ENCODE assay signal across 14 cellular contexts in the genomic region with DNA sequence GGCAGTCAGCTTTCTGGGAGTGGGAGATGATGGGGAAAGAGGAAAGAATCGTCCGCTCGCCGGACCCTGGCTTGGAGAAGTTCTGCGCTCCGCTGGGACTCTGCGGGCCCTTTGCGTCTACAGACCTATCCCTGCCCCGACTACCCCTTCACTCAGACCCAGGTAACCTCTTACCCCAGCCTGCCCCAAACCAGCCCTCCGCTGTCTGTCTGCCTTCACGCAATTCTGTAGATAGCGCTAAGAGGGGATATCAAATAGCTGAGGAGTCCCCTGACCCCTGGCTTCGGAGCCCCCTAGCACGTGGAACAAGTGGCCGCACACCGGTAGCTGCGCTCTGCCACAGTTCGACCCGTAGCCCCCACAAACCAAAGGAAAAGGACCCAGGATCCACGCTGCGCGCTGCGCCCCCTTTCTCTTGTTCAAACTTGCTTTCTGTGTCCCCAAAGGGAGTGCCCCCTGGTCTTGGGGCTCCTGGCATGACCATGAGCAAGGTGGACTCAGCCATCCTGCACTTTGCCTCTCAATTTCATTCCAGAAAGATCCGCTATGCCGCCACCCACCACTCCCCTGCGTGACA. TPM values are rescaled to one million over a fixed set of nuclear protein-coding genes. Genes with fewer than 3 reads are reported as not detected.
DNase-seq lines count a peak whose midpoint lies in the region; ATAC-seq and TF ChIP-seq lines count a peak whose summit lies in the region.
"Had no signal": no experiment of that assay in that cellular context is flagged by ENCODE, and none has a peak within 500 bp of the region (broad histone marks: within the 10 kb centered on the region; RNA-seq: fewer than 3 reads in every experiment).

No MANE protein-coding gene starts in this region.

- peaks cover 68% of the 10 kb centered on the region for H3K4me1 Mint-ChIP-seq in Calu3 (ENCODE audit: low read depth, unreplicated experiment)
- no peaks in the 10 kb centered on the region for H3K4me1 Mint-ChIP-seq in CD4-positive, alpha-beta T cell (ENCODE audit: low read depth)
- no peaks in the 10 kb centered on the region for H3K4me1 Mint-ChIP-seq in effector memory CD8-positive, alpha-beta T cell (ENCODE audit: low read depth in 2 of 2)

- H3K9me3 ChIP-seq in psoas muscle: no peaks in the 10 kb centered on the region
- H3K9me3 ChIP-seq in CD4-positive, alpha-beta T cell (ENCODE audit: control insufficient read depth, low read length): no peaks in the 10 kb centered on the region

- no peaks in the 10 kb centered on the region for H3K9me3 Mint-ChIP-seq in Calu3 (ENCODE audit: low read depth, unreplicated experiment)
- H3K9me3 Mint-ChIP-seq in CD4-positive, alpha-beta T cell: no peaks in the 10 kb centered on the region
- no peaks in the 10 kb centered on the region for H3K9me3 Mint-ChIP-seq in effector memory CD8-positive, alpha-beta T cell

- H3K36me3 ChIP-seq in psoas muscle (ENCODE audit: insufficient read depth in 1 of 2, low read depth in 1 of 2): peaks cover 0 to 14% of the 10 kb centered on the region in 2 donors

- no TSS peak for BruUV-seq in Calu3 (replicated peaks; lab: Mats Ljungman, UMichigan)

- POLR2A ChIA-PET in CD4-positive, alpha-beta T cell (lab: Charles Lee): no interaction called here

- DNase-seq in Calu3 (no peak), astrocyte of the spinal cord (ENCODE audit: low read depth, low spot score) (no peak), islet precursor cell (peak; percentile 46), psoas muscle (no peak), NCI-H1417 treated with DMSO at 0.1 percent for 48 hours (lab: John Stamatoyannopoulos, UW) (no peak)
- no peak for DNase-seq in CD4-positive, alpha-beta T cell
- no peak for DNase-seq in effector memory CD8-positive, alpha-beta T cell
- DNase-seq: activated naive CD4-positive, alpha-beta T cell treated with Interleukin-2 at 50 U/mL for 16 hours; central memory CD4-positive, alpha-beta T cell; head of caudate nucleus; left cardiac atrium; NCI-H1048; stimulated activated naive CD8-positive, alpha-beta T cell treated with anti-CD3 and anti-CD28 coated beads, Interleukin-15, Interleukin-2, amounts not matched to agents 100 U/mL and 50 U/mL, for 24 hours had no signal

- H3K27ac Mint-ChIP-seq in Calu3 (ENCODE audit: unreplicated experiment): peak overlapping the region; percentile 67
- H3K27ac Mint-ChIP-seq in CD4-positive, alpha-beta T cell: no peak overlapping the region
- H3K27ac Mint-ChIP-seq in effector memory CD8-positive, alpha-beta T cell: peak overlapping the region in 1 of 2 donors; percentile 68

- intact Hi-C loops in Calu3 (cut with micrococcal nuclease; ENCODE audit: unreplicated experiment): loop anchor here (5.0 kb wide), 1 partner anchor 76 kb away; no protein-coding TSS in a partner anchor
- intact Hi-C loops in psoas muscle (cut with DNase I): no loop called here
- intact Hi-C loops in CD4-positive, alpha-beta T cell (cut with DNase I, micrococcal nuclease): no loop called here

- H3K36me3 Mint-ChIP-seq in Calu3 (ENCODE audit: insufficient read depth, unreplicated experiment): peaks cover 32% of the 10 kb centered on the region
- no peaks in the 10 kb centered on the region for H3K36me3 Mint-ChIP-seq in CD4-positive, alpha-beta T cell (ENCODE audit: low read depth)
- peaks cover 3% of the 10 kb centered on the region for H3K36me3 Mint-ChIP-seq in effector memory CD8-positive, alpha-beta T cell (ENCODE audit: insufficient read depth)

- TF ChIP-seq CTCF in Calu3 (IDR thresholded peaks at IDR 0.05; ENCODE audit: unreplicated experiment) (no peak), astrocyte of the spinal cord (IDR thresholded peaks at IDR 0.05; ENCODE audit: low read depth, low read length) (no peak), psoas muscle (IDR thresholded peaks at IDR 0.05) (no peak)
- TF ChIP-seq CTCF in CD4-positive, alpha-beta T cell (IDR thresholded peaks at IDR 0.05): no peak

- ATAC-seq in psoas muscle (no peak), HG03571 (IDR thresholded peaks at IDR 0.05; ENCODE audit: unreplicated experiment) (no peak)
- ATAC-seq in CD4-positive, alpha-beta T cell (ENCODE audit: poor library complexity): no peak
- no peak for ATAC-seq in effector memory CD8-positive, alpha-beta T cell (replicated peaks)
- ATAC-seq: left cardiac atrium; stimulated activated naive CD8-positive, alpha-beta T cell treated with anti-CD3 and anti-CD28 coated beads, Interleukin-15, Interleukin-2, amounts not matched to agents 100 U/mL and 50 U/mL, for 24 hours had no signal

- H3K27ac ChIP-seq in psoas muscle: peak overlapping the region; percentile 30
- H3K27ac ChIP-seq in CD4-positive, alpha-beta T cell (ENCODE audit: low read depth, low read length): no peak overlapping the region

- in situ Hi-C loops in astrocyte of the spinal cord (cut with HindIII; ENCODE audit: low sequenced_read_pairs): loop anchor here (10.0 kb wide), 1 partner anchor 269 kb away; no protein-coding TSS in a partner anchor

- 91 to 94% (median 93%) methylated on average over 26 of the region's 26 CpGs for WGBS in psoas muscle, 3 donors

- H3K27me3 ChIP-seq in psoas muscle (ENCODE audit: insufficient read depth in 3 of 3, low read length in 2 of 3): no peaks in the 10 kb centered on the region
- H3K27me3 ChIP-seq in CD4-positive, alpha-beta T cell (ENCODE audit: control insufficient read depth, insufficient read depth, low read length): peaks cover 7% of the 10 kb centered on the region

- CTCF ChIA-PET in Calu3 (lab: Charles Lee): interaction anchor here (0.8 kb wide), 1 partner anchor 881 kb away, joined by 3 read pairs; no protein-coding TSS in a partner anchor
- CTCF ChIA-PET in CD4-positive, alpha-beta T cell (lab: Charles Lee): no interaction called here

- peak overlapping the region; percentile 83 for H3K4me3 Mint-ChIP-seq in Calu3 (ENCODE audit: low read depth, unreplicated experiment)
- H3K4me3 Mint-ChIP-seq in CD4-positive, alpha-beta T cell: no peak overlapping the region
- no peak overlapping the region for H3K4me3 Mint-ChIP-seq in effector memory CD8-positive, alpha-beta T cell

- H3K4me3 ChIP-seq in astrocyte of the spinal cord (ENCODE audit: low read depth, low read length) (peak overlapping the region; percentile 64), psoas muscle (no peak overlapping the region)

- H3K4me1 ChIP-seq in psoas muscle: peaks cover 53% of the 10 kb centered on the region

- no peaks in the 10 kb centered on the region for H3K27me3 Mint-ChIP-seq in Calu3 (ENCODE audit: unreplicated experiment)
- peaks cover 34% of the 10 kb centered on the region for H3K27me3 Mint-ChIP-seq in CD4-positive, alpha-beta T cell
- H3K27me3 Mint-ChIP-seq in effector memory CD8-positive, alpha-beta T cell: peaks cover 44 to 52% of the 10 kb centered on the region in 2 donors

RNA-seq across cellular contexts. Expression of a gene that starts 7.0 kb away (rescaled TPM):
- total RNA-seq in Calu3 (2022) (1.0 and 1.2 TPM in 2 replicates), psoas muscle (10 to 100 TPM in 2 of 4 donors, 1 to 10 TPM in 2; 7.2 to 11.5 (median 9.1) TPM)
- 10 to 100 TPM in 2 of 3 donors, 1 to 10 TPM in 1; 6.8 to 20.8 (median 12.5) TPM for polyA plus RNA-seq in psoas muscle
- total RNA-seq in CD4-positive, alpha-beta T cell: not detected

RNA-seq across cellular contexts. Expression of a gene that starts 19.9 kb away (rescaled TPM):
- total RNA-seq in Calu3 (2022) (8.3 and 10.6 TPM in 2 replicates), psoas muscle (10 to 100 TPM in 1 of 4 donors, 1 to 10 TPM in 3; 4.7 to 18.8 (median 8.1) TPM)
- polyA plus RNA-seq in psoas muscle: 1 to 10 TPM; 2.6 to 7.6 (median 4.6) TPM
- not detected for total RNA-seq in CD4-positive, alpha-beta T cell

RNA-seq across cellular contexts. Expression of a gene that starts 21.1 kb away (rescaled TPM):
- total RNA-seq in Calu3 (2022) (1.9 and 3.2 TPM in 2 replicates), psoas muscle (1 to 10 TPM in 1 of 4 donors, under 1 TPM in 3; 0.17 to 1.1 (median 0.53) TPM)
- under 1 TPM; 0.23 to 0.42 (median 0.29) TPM for polyA plus RNA-seq in psoas muscle
- total RNA-seq in CD4-positive, alpha-beta T cell: not detected

RNA-seq across cellular contexts. Expression of a gene that starts 24.0 kb away (rescaled TPM):
- total RNA-seq in Calu3 (2022) (11.4 and 12.4 TPM in 2 replicates), psoas muscle (1 to 10 TPM; 2.5 to 3.7 (median 3.1) TPM)
- polyA plus RNA-seq in psoas muscle: 1 to 10 TPM in 2 of 3 donors, under 1 TPM in 1; 0.64 to 3.2 (median 1.5) TPM
- total RNA-seq in CD4-positive, alpha-beta T cell: not detected
- total RNA-seq: left cardiac atrium had no signal

RNA-seq across cellular contexts. Expression of a gene that starts 27.8 kb away (rescaled TPM):
- total RNA-seq in Calu3 (2022) (0.24 and 0.44 TPM in 2 replicates), psoas muscle (under 1 TPM in 2 of 4 donors, not detected in 2; 0.17 to 0.21 TPM)
- polyA plus RNA-seq in psoas muscle: under 1 TPM; 0.03 to 0.22 (median 0.22) TPM
- total RNA-seq in CD4-positive, alpha-beta T cell: under 1 TPM; 0.14 to 0.22 TPM
